ENCODE assay signal across 19 cellular contexts in the genomic region with DNA sequence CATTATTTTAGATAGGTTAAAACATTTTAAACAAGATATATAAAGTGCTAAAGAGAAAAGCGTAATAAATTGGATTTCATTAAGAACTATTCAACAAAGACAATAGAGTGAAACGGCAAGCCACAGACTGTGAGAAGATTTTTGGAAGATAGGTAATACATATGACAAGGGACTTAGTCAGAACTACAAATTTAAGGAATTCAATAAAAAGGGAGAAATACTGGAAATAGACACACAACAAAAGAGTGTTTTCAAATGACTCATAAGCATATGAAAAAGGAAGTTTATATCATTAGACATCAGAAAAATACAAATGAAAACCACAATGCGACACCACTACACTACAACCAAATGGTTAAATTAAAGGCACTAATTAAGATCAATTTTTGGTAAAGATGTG.
DNase-seq lines count a peak whose midpoint lies in the region; ATAC-seq and TF ChIP-seq lines count a peak whose summit lies in the region.
"Had no signal": no experiment of that assay in that cellular context is flagged by ENCODE, and none has a peak within 500 bp of the region (broad histone marks: within the 10 kb centered on the region; RNA-seq: fewer than 3 reads in every experiment).

No MANE protein-coding gene starts in this region.

- TF ChIP-seq CTCF in HFFc6 (IDR thresholded peaks at IDR 0.05) (no peak), adrenal gland (IDR thresholded peaks at IDR 0.05) (no peak)

- ATAC-seq in GM21528 (IDR thresholded peaks at IDR 0.05; ENCODE audit: low FRiP score, unreplicated experiment) = no peak
- ATAC-seq: activated CD8-positive, alpha-beta T cell treated with anti-CD3 and anti-CD28 coated beads for 36 hours; gastrocnemius medialis; left cardiac atrium had no signal

- intact Hi-C loops in adrenal gland (cut with DNase I) = no loop called here

- peak overlapping the region; percentile 82 for H3K27ac Mint-ChIP-seq in HFFc6
- H3K27ac Mint-ChIP-seq: activated B cell treated with CpG ODN at 0.5 μM for 24 hours; activated CD8-positive, alpha-beta T cell treated with anti-CD3 and anti-CD28 coated beads for 36 hours; activated naive CD8-positive, alpha-beta T cell treated with anti-CD3 and anti-CD28 coated beads for 36 hours; mesothelial cell of epicardium had no signal

- DNase-seq in HFFc6 = peak; percentile 75
- peak; percentile 43 for DNase-seq in adipocyte (ENCODE audit: low read depth)
- DNase-seq in fibroblast of peridontal ligament (ENCODE audit: extremely low read depth) = peak; percentile 63
- peak; percentile 43 for DNase-seq in stromal cell of bone marrow (ENCODE audit: low read depth)
- no peak for DNase-seq in adrenal gland
- DNase-seq in KG1 (lab: John Stamatoyannopoulos, UW) = no peak
- DNase-seq: activated B cell treated with CpG ODN at 0.5 μM for 24 hours; activated CD8-positive, alpha-beta T cell treated with anti-CD3 and anti-CD28 coated beads for 36 hours; activated naive CD8-positive, alpha-beta T cell treated with anti-CD3 and anti-CD28 coated beads for 36 hours; activated T-cell treated with anti-CD3 and anti-CD28 coated beads, Interleukin-2, amount 50 U/mL, for 48 hours; caudate nucleus; gastrocnemius medialis; left cardiac atrium; NCI-H2081 treated with DMSO at 0.1 percent for 48 hours; NCI-H510A treated with DMSO at 0.1 percent for 48 hours had no signal

- H3K27me3 Mint-ChIP-seq in HFFc6 (ENCODE audit: insufficient read depth) = peaks cover 1% of the 10 kb centered on the region; the same call in 1 of the 2 replicates
- H3K27me3 Mint-ChIP-seq: activated B cell treated with CpG ODN at 0.5 μM for 24 hours; activated CD8-positive, alpha-beta T cell treated with anti-CD3 and anti-CD28 coated beads for 36 hours; activated naive CD8-positive, alpha-beta T cell treated with anti-CD3 and anti-CD28 coated beads for 36 hours had no signal

- peaks cover 25% of the 10 kb centered on the region for H3K36me3 Mint-ChIP-seq in HFFc6 (ENCODE audit: low read depth)

- 96 to 100% (median 98%) methylated on average over 3 of the region's 3 CpGs for WGBS in adrenal gland, 4 donors

- no peak overlapping the region for H3K9ac ChIP-seq in adipocyte (ENCODE audit: low read length)

- H3K27me3 ChIP-seq in adipocyte (replicated peaks; ENCODE audit: control insufficient read depth, insufficient read depth, low read length) (no peaks in the 10 kb centered on the region), adrenal gland (no peaks in the 10 kb centered on the region)
- H3K27me3 ChIP-seq: gastrocnemius medialis had no signal

- no peak overlapping the region for H3K27ac ChIP-seq in adrenal gland
- H3K27ac ChIP-seq: C4-2B, gastrocnemius medialis, HL-60 had no signal

- no peak for TF ChIP-seq POLR2A in adrenal gland (IDR thresholded peaks at IDR 0.05)

- H3K36me3 ChIP-seq in adipocyte (ENCODE audit: control insufficient read depth, insufficient read depth, low read length, severe bottlenecking) (peaks cover 6% of the 10 kb centered on the region), adrenal gland (replicated peaks in 1 of 2) (no peaks in the 10 kb centered on the region)
- H3K36me3 ChIP-seq: gastrocnemius medialis had no signal

- peak overlapping the region; percentile 70 for H3K4me3 Mint-ChIP-seq in HFFc6
- H3K4me3 Mint-ChIP-seq: activated B cell treated with CpG ODN at 0.5 μM for 24 hours; activated CD8-positive, alpha-beta T cell treated with anti-CD3 and anti-CD28 coated beads for 36 hours; activated naive CD8-positive, alpha-beta T cell treated with anti-CD3 and anti-CD28 coated beads for 36 hours; mesothelial cell of epicardium had no signal

- H3K9me3 ChIP-seq in adipocyte (ENCODE audit: control insufficient read depth, low read length) (no peaks in the 10 kb centered on the region), adrenal gland (replicated peaks in 1 of 3) (no peaks in the 10 kb centered on the region)
- H3K9me3 ChIP-seq: gastrocnemius medialis had no signal

- peaks cover 8% of the 10 kb centered on the region for H3K4me1 ChIP-seq in adipocyte (ENCODE audit: control insufficient read depth, insufficient read depth, low read length)
- H3K4me1 ChIP-seq in adrenal gland (replicated peaks in 1 of 2) = no peaks in the 10 kb centered on the region
- H3K4me1 ChIP-seq: gastrocnemius medialis had no signal

- H3K4me1 Mint-ChIP-seq in HFFc6 (ENCODE audit: low read depth) = peaks cover 84% of the 10 kb centered on the region
- H3K4me1 Mint-ChIP-seq: activated B cell treated with CpG ODN at 0.5 μM for 24 hours; activated naive CD8-positive, alpha-beta T cell treated with anti-CD3 and anti-CD28 coated beads for 36 hours had no signal

- H3K4me3 ChIP-seq in adipocyte (ENCODE audit: low read length) (no peak overlapping the region), adrenal gland (no peak overlapping the region)
- H3K4me3 ChIP-seq: gastrocnemius medialis had no signal

- peaks cover 13% of the 10 kb centered on the region for H3K9me3 Mint-ChIP-seq in HFFc6

Comparison
In these comparisons a context has a peak if more than half of its experiments do, and no peak if none do; other contexts are left out.
1. DNase-seq: peak in HFFc6 (single experiment), adipocyte (single experiment), fibroblast of peridontal ligament (single experiment) and stromal cell of bone marrow (single experiment); none in adrenal gland (0 of 7) and KG1 (single experiment).